ENCODE assay signal across 14 cellular contexts in genomic region chr1:11594222-11594621, GRCh38.
A peak's percentile ranks its signal among the peaks of the same experiment; 100 is the strongest.
DNase-seq lines count a peak whose midpoint lies in the region; FAIRE-seq and TF ChIP-seq lines count a peak whose summit lies in the region.
"Had no signal": no experiment of that assay in that cellular context is flagged by ENCODE, and none has a peak within 500 bp of the region (broad histone marks: within the 10 kb centered on the region; RNA-seq: fewer than 3 reads in every experiment).

No MANE protein-coding gene starts in this region.

- CTCF ChIA-PET in BJ (lab: Yijun Ruan, JAX): interaction anchor here (1.0 kb wide), 1 partner anchor 47 kb away, joined by 3 read pairs; no protein-coding TSS in a partner anchor

- POLR2A ChIA-PET in BJ (lab: Charles Lee): no interaction called here

- H3K27me3 ChIP-seq in BJ (ENCODE audit: control insufficient read depth, insufficient read depth, low read length): peaks cover 3% of the 10 kb centered on the region; the same call in 1 of the 2 replicates
- H3K27me3 ChIP-seq: ascending aorta had no signal

- H3K36me3 ChIP-seq in BJ (ENCODE audit: control insufficient read depth, insufficient read depth, low read length): no peaks in the 10 kb centered on the region
- H3K36me3 ChIP-seq: ascending aorta had no signal

- H3K4me3 ChIP-seq in BJ (ENCODE audit: low read depth, low read length): no peak overlapping the region
- H3K4me3 ChIP-seq: ascending aorta had no signal

- no peak for DNase-seq in BJ (ENCODE audit: low read depth)
- peak; percentile 43 for DNase-seq in HuH-7 (ENCODE audit: low spot score)
- peak; percentile 68 for DNase-seq in ecto neural progenitor cell (ENCODE audit: low spot score)
- DNase-seq in lung microvascular endothelial cell (ENCODE audit: low read depth in 2 of 2): peak; percentile 19 to 35
- DNase-seq in retina: no peak
- DNase-seq in activated effector memory CD4-positive, alpha-beta T cell treated with Interleukin-2 at 50 U/mL for 16 hours: no peak
- DNase-seq in GM19239 (ENCODE audit: insufficient read length, low spot score): no peak
- no peak for DNase-seq in medulla oblongata (ENCODE audit: extremely low spot score)
- DNase-seq: DND-41; stimulated activated CD4-positive, alpha-beta T cell treated with anti-CD3 and anti-CD28 coated beads, Interleukin-12 subunit alpha, Interleukin-12 subunit beta, amount 100 ng/mL, for 4 hours; stimulated activated naive B cell treated with anti-CD40 and anti-IgM and Interleukin-4, amounts not matched to agents 10 μg/mL and 1 μg/mL and 100 μg/mL, for 72 hours; T1000 had no signal

- no peak for FAIRE-seq in GM19239 (lab: Jason Lieb, UNC)
- FAIRE-seq: frontal cortex had no signal

- peak; percentile 29 for TF ChIP-seq CTCF in BJ (IDR thresholded peaks at IDR 0.05; ENCODE audit: insufficient read depth, low read depth, low read length)

Comparison
In these comparisons a context has a peak if more than half of its experiments do, and no peak if none do; other contexts are left out.
1. DNase-seq: peak in HuH-7 (single experiment), ecto neural progenitor cell (single experiment) and lung microvascular endothelial cell (2 of 2); none in BJ (single experiment), retina (single experiment), activated effector memory CD4-positive, alpha-beta T cell treated with Interleukin-2 at 50 U/mL for 16 hours (single experiment), GM19239 (single experiment) and medulla oblongata (single experiment).